In the genomic region with DNA sequence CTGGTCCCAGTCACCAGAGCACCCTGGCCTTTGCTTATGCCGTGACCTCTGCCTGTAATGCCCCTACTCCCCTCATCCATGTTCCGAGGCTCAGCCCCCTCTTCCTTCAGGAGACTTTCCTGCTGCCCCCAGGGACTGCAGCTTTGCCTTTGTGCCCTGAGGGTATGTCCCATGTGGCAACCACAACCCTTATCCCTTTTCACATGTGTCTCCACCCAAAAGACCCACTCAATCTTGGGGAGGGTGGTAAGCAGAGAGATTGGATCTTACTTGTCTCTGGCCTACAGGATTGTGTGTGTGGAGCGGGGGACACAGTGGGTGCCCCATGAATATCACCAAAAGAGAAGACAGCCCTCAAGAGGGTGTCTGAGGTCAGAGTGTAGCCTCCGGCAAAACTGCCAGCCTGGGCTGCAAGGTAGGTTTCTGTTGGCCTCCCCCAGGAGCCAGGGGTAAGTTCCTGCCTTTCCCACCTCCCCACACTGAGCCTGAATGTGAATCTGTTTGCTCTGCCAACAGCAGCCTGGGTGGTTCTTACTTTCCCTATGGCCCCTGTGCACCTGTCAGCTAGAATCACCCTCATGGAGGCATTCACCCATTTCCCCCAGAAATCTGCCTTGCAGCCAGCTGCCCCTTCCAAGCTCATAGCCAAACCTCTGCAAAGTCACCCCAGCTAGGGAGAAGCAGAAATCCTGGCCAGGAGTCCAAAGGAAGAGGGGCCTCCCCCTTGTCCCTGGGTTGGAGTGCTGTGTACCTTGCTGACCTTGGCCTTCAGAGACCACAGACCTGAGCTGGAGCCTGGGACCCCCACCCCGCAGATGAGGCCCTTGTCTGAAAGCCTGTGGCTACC, we compare ENCODE assay signal across 16 cellular contexts. TPM values are rescaled to one million over a fixed set of nuclear protein-coding genes. Genes with fewer than 3 reads are reported as not detected.
DNase-seq lines count a peak whose midpoint lies in the region; FAIRE-seq lines count a peak whose summit lies in the region.
"Had no signal": no experiment of that assay in that cellular context is flagged by ENCODE, and none has a peak within 500 bp of the region (broad histone marks: within the 10 kb centered on the region; RNA-seq: fewer than 3 reads in every experiment).

No MANE protein-coding gene starts in this region.

- no peak overlapping the region for H2BK5ac ChIP-seq in neuronal stem cell (ENCODE audit: low read length)

- no peak overlapping the region for H4K8ac ChIP-seq in neuronal stem cell (ENCODE audit: low read depth, low read length)

- WGBS in neuronal stem cell (ENCODE audit: extremely low coverage in 2 of 2, insufficient read length in 2 of 2, insufficient replicate concordance in 1 of 2), 2 donors, result no CpG with 5 or more reads among the region's 5 CpGs

- H3K4me3 Mint-ChIP-seq in activated T-helper 1 cell treated with anti-CD3 and anti-CD28 coated beads, Interleukin-12 subunit alpha, Interleukin-12 subunit beta, Interleukin-2, Interleukin-4 antibody, amounts not matched to agents 30 ng/mL and 10 ng/mL and 1 ng/mL, durations not matched to agents 14 hours and 24 hours and 36 hours, result no peak overlapping the region
- H3K4me3 Mint-ChIP-seq: T-helper 17 cell had no signal

- no peak for FAIRE-seq in urothelium cell line (lab: Jason Lieb, UNC)
- FAIRE-seq: HTR-8/SVneo had no signal

- H2BK12ac ChIP-seq in neuronal stem cell (ENCODE audit: low read length), result no peak overlapping the region

- no peak overlapping the region for H4K91ac ChIP-seq in neuronal stem cell (ENCODE audit: low read depth, low read length, poor library complexity)

- H3K9me3 Mint-ChIP-seq in activated T-helper 1 cell treated with anti-CD3 and anti-CD28 coated beads, Interleukin-12 subunit alpha, Interleukin-12 subunit beta, Interleukin-2, Interleukin-4 antibody, amounts not matched to agents 30 ng/mL and 10 ng/mL and 1 ng/mL, durations not matched to agents 14 hours and 24 hours and 36 hours, result no peaks in the 10 kb centered on the region

- DNase-seq in H7 (peak; percentile 54), NCI-H146 treated with DMSO at 0.1 percent for 48 hours (lab: John Stamatoyannopoulos, UW; ENCODE audit: unreplicated experiment) (peak; percentile 8), SJCRH30 (peak; percentile 93 to 98), neuronal stem cell (ENCODE audit: low spot score) (no peak), ACHN (no peak), hippocampal formation (lab: John Stamatoyannopoulos, UW) (no peak), urothelium cell line (ENCODE audit: low spot score) (no peak)
- DNase-seq in activated T-helper 1 cell treated with anti-CD3 and anti-CD28 coated beads, Interleukin-12 subunit alpha, Interleukin-12 subunit beta, Interleukin-2, Interleukin-4 antibody, amounts not matched to agents 30 ng/mL and 10 ng/mL and 1 ng/mL, durations not matched to agents 14 hours and 24 hours and 36 hours (ENCODE audit: low spot score), result no peak
- DNase-seq: BE2C, DMS153, NCI-H1048, NCI-H187 treated with DMSO at 0.1 percent for 48 hours, NCI-H510A, T-helper 17 cell had no signal

- intact Hi-C loops in activated T-helper 1 cell treated with anti-CD3 and anti-CD28 coated beads, Interleukin-12 subunit alpha, Interleukin-12 subunit beta, Interleukin-2, Interleukin-4 antibody, amounts not matched to agents 30 ng/mL and 10 ng/mL and 1 ng/mL, durations not matched to agents 14 hours and 24 hours and 36 hours (cut with micrococcal nuclease), result no loop called here

- no peaks in the 10 kb centered on the region for H3K36me3 Mint-ChIP-seq in activated T-helper 1 cell treated with anti-CD3 and anti-CD28 coated beads, Interleukin-12 subunit alpha, Interleukin-12 subunit beta, Interleukin-2, Interleukin-4 antibody, amounts not matched to agents 30 ng/mL and 10 ng/mL and 1 ng/mL, durations not matched to agents 14 hours and 24 hours and 36 hours (ENCODE audit: low read depth)

- H3K4me3 ChIP-seq in H7 (ENCODE audit: insufficient read depth, low read depth, low read length), result no peak overlapping the region
- peak overlapping the region; percentile 18 for H3K4me3 ChIP-seq in SJCRH30
- no peak overlapping the region for H3K4me3 ChIP-seq in neuronal stem cell (ENCODE audit: low read length in 2 of 2)

- H3K27me3 Mint-ChIP-seq in activated T-helper 1 cell treated with anti-CD3 and anti-CD28 coated beads, Interleukin-12 subunit alpha, Interleukin-12 subunit beta, Interleukin-2, Interleukin-4 antibody, amounts not matched to agents 30 ng/mL and 10 ng/mL and 1 ng/mL, durations not matched to agents 14 hours and 24 hours and 36 hours (ENCODE audit: insufficient read depth), result peaks cover 5% of the 10 kb centered on the region

- H3K36me3 ChIP-seq in H7 (replicated peaks; ENCODE audit: control insufficient read depth, insufficient read depth, low read length), result no peaks in the 10 kb centered on the region
- H3K36me3 ChIP-seq in SJCRH30, result no peaks in the 10 kb centered on the region
- no peaks in the 10 kb centered on the region for H3K36me3 ChIP-seq in neuronal stem cell (replicated peaks in 1 of 2; ENCODE audit: control insufficient read depth in 2 of 2, insufficient read depth in 2 of 2, low read length in 2 of 2)
- H3K36me3 ChIP-seq: BE2C had no signal

- H3K4me1 Mint-ChIP-seq in activated T-helper 1 cell treated with anti-CD3 and anti-CD28 coated beads, Interleukin-12 subunit alpha, Interleukin-12 subunit beta, Interleukin-2, Interleukin-4 antibody, amounts not matched to agents 30 ng/mL and 10 ng/mL and 1 ng/mL, durations not matched to agents 14 hours and 24 hours and 36 hours (ENCODE audit: low read depth), result peaks cover 22% of the 10 kb centered on the region

- H3K4me2 ChIP-seq in neuronal stem cell (ENCODE audit: insufficient read depth, low read length, poor library complexity, severe bottlenecking), result no peak overlapping the region

- H3K4me1 ChIP-seq in SJCRH30, result peaks cover 35% of the 10 kb centered on the region
- peaks cover 5 to 9% of the 10 kb centered on the region in 2 donors for H3K4me1 ChIP-seq in neuronal stem cell (ENCODE audit: control insufficient read depth in 2 of 2, insufficient read depth in 1 of 2, low read depth in 1 of 2, low read length in 2 of 2)
- H3K4me1 ChIP-seq: BE2C had no signal

- H3K27ac ChIP-seq in SJCRH30 (peak overlapping the region; percentile 70), neuronal stem cell (replicated peaks; ENCODE audit: low read length) (no peak overlapping the region)

- no peak overlapping the region for H2BK120ac ChIP-seq in neuronal stem cell (ENCODE audit: low read depth, low read length)

- H3K27me3 ChIP-seq in H7 (ENCODE audit: control insufficient read depth, insufficient read depth, low read length) (no peaks in the 10 kb centered on the region), SJCRH30 (no peaks in the 10 kb centered on the region), neuronal stem cell (ENCODE audit: control insufficient read depth in 3 of 3, insufficient read depth in 3 of 3, low read depth in 1 of 3, low read length in 3 of 3) (peaks cover 0 to 3% (median 0%) of the 10 kb centered on the region in 3 experiments)
- H3K27me3 ChIP-seq: BE2C had no signal

- H2AFZ ChIP-seq in neuronal stem cell (ENCODE audit: low read length), result peak overlapping the region; percentile 26

- no peak overlapping the region for H3K23ac ChIP-seq in neuronal stem cell (ENCODE audit: low read depth, low read length, poor library complexity)

- H3K79me1 ChIP-seq in neuronal stem cell (ENCODE audit: low read depth, low read length), result no peaks in the 10 kb centered on the region

- peak overlapping the region; percentile 87 for H2BK15ac ChIP-seq in neuronal stem cell (ENCODE audit: low read length)

- no peak overlapping the region for H3K4ac ChIP-seq in neuronal stem cell (ENCODE audit: low read length)

- in situ Hi-C loops in ACHN (cut with HindIII; ENCODE audit: low pct_ligation_motif_present, low pct_unique_long_range_greater_than_20kb, low sequenced_read_pairs), result no loop called here

- no peak overlapping the region for H3K14ac ChIP-seq in neuronal stem cell (ENCODE audit: low read length)

- no peaks in the 10 kb centered on the region for H3K9me3 ChIP-seq in SJCRH30 (replicated peaks)
- peaks cover 0 to 2% of the 10 kb centered on the region in 2 donors for H3K9me3 ChIP-seq in neuronal stem cell (replicated peaks in 1 of 2; ENCODE audit: control insufficient read depth in 2 of 2, insufficient read depth in 1 of 2, low read depth in 1 of 2, low read length in 2 of 2)
- H3K9me3 ChIP-seq: BE2C had no signal

- H3K9ac ChIP-seq in neuronal stem cell (ENCODE audit: low read depth, low read length, poor library complexity), result peak overlapping the region; percentile 24

- H3K18ac ChIP-seq in neuronal stem cell (ENCODE audit: low read length), result no peak overlapping the region

- H3K27ac Mint-ChIP-seq in activated T-helper 1 cell treated with anti-CD3 and anti-CD28 coated beads, Interleukin-12 subunit alpha, Interleukin-12 subunit beta, Interleukin-2, Interleukin-4 antibody, amounts not matched to agents 30 ng/mL and 10 ng/mL and 1 ng/mL, durations not matched to agents 14 hours and 24 hours and 36 hours, result no peak overlapping the region
- H3K27ac Mint-ChIP-seq: T-helper 17 cell had no signal

- H2AK5ac ChIP-seq in neuronal stem cell (ENCODE audit: low read depth, low read length), result peak overlapping the region; percentile 9

RNA-seq across cellular contexts. Expression of gene C17orf113, which starts 11.5 kb away (rescaled TPM):
- total RNA-seq in H7 (2014; rRNA removed; shearing (Covaris generic)), result 1.0 and 1.1 TPM in 2 replicates
- total RNA-seq in SJCRH30 (2014; rRNA removed; shearing (Covaris generic)), result 0.18 and 0.49 TPM in 2 replicates
- 2.4 TPM for polyA plus RNA-seq in neuronal stem cell (2013, experiment 1 of 2)
- polyA plus RNA-seq in neuronal stem cell (2013, experiment 2 of 2), result 2.6 TPM
- 0.05 TPM in 2 replicates for total RNA-seq in activated T-helper 1 cell treated with anti-CD3 and anti-CD28 coated beads, Interleukin-12 subunit alpha, Interleukin-12 subunit beta, Interleukin-2, Interleukin-4 antibody, amounts not matched to agents 30 ng/mL and 10 ng/mL and 1 ng/mL, durations not matched to agents 14 hours and 24 hours and 36 hours

RNA-seq across cellular contexts. Expression of gene ZNF385C, which starts 36.4 kb away (rescaled TPM):
- total RNA-seq in H7 (2014; rRNA removed; shearing (Covaris generic)), result 2.7 and 3.8 TPM in 2 replicates
- total RNA-seq in SJCRH30 (2014; rRNA removed; shearing (Covaris generic)), result 1.3 and 1.5 TPM in 2 replicates
- 4.2 TPM for polyA plus RNA-seq in neuronal stem cell (2013, experiment 1 of 2)
- 4.2 TPM for polyA plus RNA-seq in neuronal stem cell (2013, experiment 2 of 2)
- total RNA-seq in activated T-helper 1 cell treated with anti-CD3 and anti-CD28 coated beads, Interleukin-12 subunit alpha, Interleukin-12 subunit beta, Interleukin-2, Interleukin-4 antibody, amounts not matched to agents 30 ng/mL and 10 ng/mL and 1 ng/mL, durations not matched to agents 14 hours and 24 hours and 36 hours, result 0.10 TPM in 1 of 2 replicates, not detected in the other
- polyA plus RNA-seq: AG04450 had no signal

RNA-seq across cellular contexts. Expression of gene NKIRAS2, which starts 42.0 kb away (rescaled TPM):
- 31.4 and 35.0 TPM in 2 replicates for total RNA-seq in H7 (2014; rRNA removed; shearing (Covaris generic))
- 80.3 and 81.6 TPM in 2 replicates for total RNA-seq in SJCRH30 (2014; rRNA removed; shearing (Covaris generic))
- polyA plus RNA-seq in neuronal stem cell (2013, experiment 1 of 2), result 49.7 TPM
- polyA plus RNA-seq in neuronal stem cell (2013, experiment 2 of 2), result 50.2 TPM
- 32.6 and 36.3 TPM in 2 replicates for total RNA-seq in activated T-helper 1 cell treated with anti-CD3 and anti-CD28 coated beads, Interleukin-12 subunit alpha, Interleukin-12 subunit beta, Interleukin-2, Interleukin-4 antibody, amounts not matched to agents 30 ng/mL and 10 ng/mL and 1 ng/mL, durations not matched to agents 14 hours and 24 hours and 36 hours

RNA-seq across cellular contexts. Expression of gene DNAJC7, which starts 44.6 kb away (rescaled TPM):
- 83.4 and 97.3 TPM in 2 replicates for total RNA-seq in H7 (2014; rRNA removed; shearing (Covaris generic))
- total RNA-seq in SJCRH30 (2014; rRNA removed; shearing (Covaris generic)), result 103 and 104 TPM in 2 replicates
- 57.3 TPM for polyA plus RNA-seq in neuronal stem cell (2013, experiment 1 of 2)
- 54.2 TPM for polyA plus RNA-seq in neuronal stem cell (2013, experiment 2 of 2)
- 124 and 129 TPM in 2 replicates for total RNA-seq in activated T-helper 1 cell treated with anti-CD3 and anti-CD28 coated beads, Interleukin-12 subunit alpha, Interleukin-12 subunit beta, Interleukin-2, Interleukin-4 antibody, amounts not matched to agents 30 ng/mL and 10 ng/mL and 1 ng/mL, durations not matched to agents 14 hours and 24 hours and 36 hours

RNA-seq across cellular contexts. Expression of gene DHX58, which starts 50.6 kb away (rescaled TPM):
- total RNA-seq in H7 (2014; rRNA removed; shearing (Covaris generic)), result 1.2 and 5.6 TPM in 2 replicates
- 0.12 TPM in 1 of 2 replicates, not detected in the other for total RNA-seq in SJCRH30 (2014; rRNA removed; shearing (Covaris generic))
- polyA plus RNA-seq in neuronal stem cell (2013, experiment 1 of 2), result 0.21 TPM
- polyA plus RNA-seq in neuronal stem cell (2013, experiment 2 of 2), result 0.14 TPM
- 26.9 and 28.4 TPM in 2 replicates for total RNA-seq in activated T-helper 1 cell treated with anti-CD3 and anti-CD28 coated beads, Interleukin-12 subunit alpha, Interleukin-12 subunit beta, Interleukin-2, Interleukin-4 antibody, amounts not matched to agents 30 ng/mL and 10 ng/mL and 1 ng/mL, durations not matched to agents 14 hours and 24 hours and 36 hours

Comparison
In these comparisons a context has a peak if more than half of its experiments do, and no peak if none do; other contexts are left out.
1. DNase-seq: peak in H7 (single experiment), NCI-H146 treated with DMSO at 0.1 percent for 48 hours (single experiment) and SJCRH30 (2 of 2); none in neuronal stem cell (single experiment), ACHN (single experiment), hippocampal formation (0 of 2), urothelium cell line (single experiment) and activated T-helper 1 cell treated with anti-CD3 and anti-CD28 coated beads, Interleukin-12 subunit alpha, Interleukin-12 subunit beta, Interleukin-2, Interleukin-4 antibody, amounts not matched to agents 30 ng/mL and 10 ng/mL and 1 ng/mL, durations not matched to agents 14 hours and 24 hours and 36 hours (single experiment).